ENCODE assay signal across 21 cellular contexts in the genomic region with DNA sequence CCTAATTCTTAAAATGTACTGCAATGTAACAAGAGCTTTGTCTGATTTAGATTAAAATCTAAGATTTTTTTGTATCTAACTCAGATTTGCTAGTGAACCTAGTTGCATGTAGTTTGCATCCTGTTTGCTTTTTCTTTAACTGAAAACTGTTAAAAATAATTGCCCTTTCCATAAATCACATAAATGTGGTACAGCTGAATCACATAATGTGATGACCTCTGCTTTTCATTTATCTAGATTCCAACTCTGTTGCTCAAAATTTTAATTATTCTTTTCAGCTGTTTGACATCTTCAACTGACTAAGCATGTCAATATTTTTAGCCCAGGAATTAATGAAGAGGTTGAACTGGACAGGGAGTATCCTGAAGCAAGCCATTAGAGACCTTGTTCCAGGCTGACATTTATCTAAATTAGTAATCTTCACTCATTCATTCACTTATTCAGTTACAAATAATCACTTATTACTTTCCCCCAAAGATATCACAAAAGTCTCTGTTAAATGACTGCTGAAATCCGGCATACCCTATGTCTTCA.
"Had no signal": no experiment of that assay in that cellular context is flagged by ENCODE, and none has a peak within 500 bp of the region (broad histone marks: within the 10 kb centered on the region; RNA-seq: fewer than 3 reads in every experiment).

No MANE protein-coding gene starts in this region.

- H3K27ac Mint-ChIP-seq: activated CD8-positive, alpha-beta T cell treated with anti-CD3 and anti-CD28 coated beads, Interleukin-2, amount 10 ng/mL, durations not matched to agents 7 days and 5 days; activated naive CD4-positive, alpha-beta T cell treated with anti-CD3 and anti-CD28 coated beads, Interleukin-2, amount 50 U/mL, for 24 hours; natural killer cell treated with Interleukin-12 subunit alpha and Interleukin-12 subunit beta and Interleukin-15 and Interleukin-18, amount 100 ng/mL, for 72 hours had no signal

- H3K9me3 ChIP-seq: body of pancreas, left lung, ovary, prostate gland, right atrium auricular region, upper lobe of left lung had no signal

- DNase-seq: activated CD4-positive, alpha-beta T cell treated with anti-CD3 and anti-CD28 coated beads, Interleukin-2, amount 50 U/mL, for 1 hour; activated CD4-positive, CD25-positive, alpha-beta regulatory T cell treated with anti-CD3 and anti-CD28 coated beads, Interleukin-2, amount 50 U/mL, for 72 hours; activated CD8-positive, alpha-beta T cell treated with anti-CD3 and anti-CD28 coated beads, Interleukin-2, amount 10 ng/mL, durations not matched to agents 7 days and 5 days; activated gamma-delta T cell treated with Interleukin-2 at 50 U/mL for 16 hours; anterior cingulate cortex; body of pancreas; foreskin keratinocyte; kidney glomerular epithelial cell; left lung; ovary; stimulated activated CD4-positive, alpha-beta T cell treated with anti-CD3 and anti-CD28 coated beads, Interleukin-4, amount 100 ng/mL, for 24 hours; stimulated activated naive CD4-positive, alpha-beta T cell treated with Interleukin-2 at 50 U/mL for 16 hours; upper lobe of left lung; WERI-Rb-1 had no signal

- ATAC-seq: activated CD8-positive, alpha-beta T cell treated with anti-CD3 and anti-CD28 coated beads, Interleukin-2, amount 10 ng/mL, durations not matched to agents 7 days and 5 days; body of pancreas; foreskin keratinocyte; left lung; natural killer cell treated with Interleukin-12 subunit alpha and Interleukin-12 subunit beta and Interleukin-15 and Interleukin-18, amount 100 ng/mL, for 72 hours had no signal

- H3K27me3 Mint-ChIP-seq: activated naive CD4-positive, alpha-beta T cell treated with anti-CD3 and anti-CD28 coated beads, Interleukin-2, amount 50 U/mL, for 24 hours; natural killer cell treated with Interleukin-12 subunit alpha and Interleukin-12 subunit beta and Interleukin-15 and Interleukin-18, amount 100 ng/mL, for 72 hours had no signal

- H3K4me1 ChIP-seq: body of pancreas, left lung, prostate gland, right atrium auricular region had no signal

- H3K36me3 ChIP-seq: cardiac muscle cell, left lung, ovary, prostate gland, right atrium auricular region, upper lobe of left lung, WERI-Rb-1 had no signal

- H3K9me3 Mint-ChIP-seq: activated naive CD4-positive, alpha-beta T cell treated with anti-CD3 and anti-CD28 coated beads, Interleukin-2, amount 50 U/mL, for 24 hours; natural killer cell treated with Interleukin-12 subunit alpha and Interleukin-12 subunit beta and Interleukin-15 and Interleukin-18, amount 100 ng/mL, for 72 hours had no signal

- H3K27me3 ChIP-seq: body of pancreas, cardiac muscle cell, foreskin keratinocyte, left lung, ovary, right atrium auricular region, upper lobe of left lung had no signal

- H3K4me3 ChIP-seq: body of pancreas, cardiac muscle cell, left lung, lung, ovary, prostate gland, right atrium auricular region, upper lobe of left lung had no signal

- H3K36me3 Mint-ChIP-seq: natural killer cell treated with Interleukin-12 subunit alpha and Interleukin-12 subunit beta and Interleukin-15 and Interleukin-18, amount 100 ng/mL, for 72 hours had no signal

- H3K27ac ChIP-seq: body of pancreas, cardiac muscle cell, epithelial cell of prostate, foreskin keratinocyte, left lung, ovary, prostate gland, right atrium auricular region, upper lobe of left lung, WERI-Rb-1 had no signal

- H3K4me3 Mint-ChIP-seq: activated CD8-positive, alpha-beta T cell treated with anti-CD3 and anti-CD28 coated beads, Interleukin-2, amount 10 ng/mL, durations not matched to agents 7 days and 5 days; activated naive CD4-positive, alpha-beta T cell treated with anti-CD3 and anti-CD28 coated beads, Interleukin-2, amount 50 U/mL, for 24 hours; natural killer cell treated with Interleukin-12 subunit alpha and Interleukin-12 subunit beta and Interleukin-15 and Interleukin-18, amount 100 ng/mL, for 72 hours had no signal
